24 cellular contexts compared by ENCODE assay signal in genomic region chr14:54916061-54916460, GRCh38. TPM values are rescaled to one million over a fixed set of nuclear protein-coding genes. Genes with fewer than 3 reads are reported as not detected.
DNase-seq lines count a peak whose midpoint lies in the region; FAIRE-seq and TF ChIP-seq lines count a peak whose summit lies in the region.
"Had no signal": no experiment of that assay in that cellular context is flagged by ENCODE, and none has a peak within 500 bp of the region (broad histone marks: within the 10 kb centered on the region; RNA-seq: fewer than 3 reads in every experiment).

No MANE protein-coding gene starts in this region.

- peak; percentile 16 for DNase-seq in ELR (ENCODE audit: low read depth)
- DNase-seq in HTR-8/SVneo (ENCODE audit: insufficient read length, low spot score) = no peak
- peak; percentile 64 to 84 for DNase-seq in trophoblast cell
- peak; percentile 60 for DNase-seq in testis
- DNase-seq in glomerular visceral epithelial cell (ENCODE audit: extremely low spot score) = no peak
- DNase-seq in NCI-H748 (lab: John Stamatoyannopoulos, UW; ENCODE audit: unreplicated experiment) = no peak
- DNase-seq in GM19238 (ENCODE audit: insufficient read length, low spot score) = no peak
- DNase-seq: 8988T; ACHN; BE2C; C1 segment of cervical spinal cord; CD4-positive, alpha-beta memory T cell; CD4-positive, CD25-positive, alpha-beta regulatory T cell; CD8-positive, alpha-beta memory T cell; COR-L47; DMS 273 treated with DMSO at 0.1 percent for 48 hours; DMS153; DMS53; DMS79; DND-41; EL; GF-D8 had no signal

- no peaks in the 10 kb centered on the region for H3K4me1 ChIP-seq in trophoblast cell (ENCODE audit: control insufficient read depth in 1 of 2, insufficient read depth in 2 of 2, low read length in 2 of 2)
- H3K4me1 ChIP-seq in testis = no peaks in the 10 kb centered on the region
- H3K4me1 ChIP-seq: BE2C, BLaER1 had no signal

- no peak for TF ChIP-seq CTCF in testis (IDR thresholded peaks at IDR 0.05)

- no peak overlapping the region for H2BK120ac ChIP-seq in trophoblast cell (ENCODE audit: insufficient read depth, low read length, poor library complexity)

- no peak overlapping the region for H4K91ac ChIP-seq in trophoblast cell (ENCODE audit: low read depth, low read length)

- no peak overlapping the region for H3K14ac ChIP-seq in trophoblast cell (ENCODE audit: low read length)

- H3K36me3 ChIP-seq in trophoblast cell (ENCODE audit: control insufficient read depth in 1 of 2, insufficient read depth in 2 of 2, low read length in 2 of 2) (no peaks in the 10 kb centered on the region), testis (ENCODE audit: low read depth, missing control alignments) (no peaks in the 10 kb centered on the region)
- H3K36me3 ChIP-seq: BE2C, BLaER1 had no signal

- H2AK5ac ChIP-seq in trophoblast cell (ENCODE audit: low read length) = no peak overlapping the region

- H2BK5ac ChIP-seq in trophoblast cell (ENCODE audit: low read depth, low read length, poor library complexity) = no peak overlapping the region

- FAIRE-seq in HTR-8/SVneo (lab: Jason Lieb, UNC) = peak; percentile 28
- FAIRE-seq: GM12891 had no signal

- H3K27ac ChIP-seq in trophoblast cell (ENCODE audit: low read depth, low read length) (no peak overlapping the region), testis (no peak overlapping the region)
- H3K27ac ChIP-seq: BLaER1 had no signal

- no peak overlapping the region for H3K4me2 ChIP-seq in trophoblast cell (ENCODE audit: low read length)
- H3K4me2 ChIP-seq: BLaER1 had no signal

- H3K4me3 ChIP-seq in trophoblast cell (ENCODE audit: low read depth, low read length) (no peak overlapping the region), testis (no peak overlapping the region)
- H3K4me3 ChIP-seq: BLaER1 had no signal

- H3K9ac ChIP-seq in trophoblast cell (ENCODE audit: low read length) = no peak overlapping the region
- H3K9ac ChIP-seq: BLaER1 had no signal

- no peak overlapping the region for H4K8ac ChIP-seq in trophoblast cell (ENCODE audit: low read depth, low read length)

- no peak overlapping the region for H2AFZ ChIP-seq in trophoblast cell (ENCODE audit: insufficient read depth, low read length, poor library complexity)

- H4K12ac ChIP-seq in trophoblast cell (ENCODE audit: low read depth, low read length) = no peak overlapping the region

- TF ChIP-seq POLR2A in testis (IDR thresholded peaks at IDR 0.05) = no peak

- H3K4ac ChIP-seq in trophoblast cell (ENCODE audit: low read depth, low read length) = no peak overlapping the region

- H2BK12ac ChIP-seq in trophoblast cell (ENCODE audit: low read length) = no peak overlapping the region

- intact Hi-C loops in testis (cut with DNase I; ENCODE audit: low total_unique reads) = no loop called here

- H3K23ac ChIP-seq in trophoblast cell (ENCODE audit: low read length) = no peak overlapping the region

- H3K9me3 ChIP-seq in trophoblast cell (ENCODE audit: insufficient read depth, low read depth, low read length) (no peaks in the 10 kb centered on the region), testis (no peaks in the 10 kb centered on the region)
- H3K9me3 ChIP-seq: BE2C, BLaER1 had no signal

- WGBS in trophoblast cell (ENCODE audit: extremely low coverage, insufficient coverage, insufficient read length) = no CpG with 5 or more reads among the region's 2 CpGs
- 70 to 72% methylated on average over 2 of the region's 2 CpGs for WGBS in testis, 2 donors

- no peaks in the 10 kb centered on the region for H3K79me2 ChIP-seq in trophoblast cell (ENCODE audit: control insufficient read depth, insufficient read depth, low read length, poor library complexity)

- H3K27me3 ChIP-seq in trophoblast cell (ENCODE audit: insufficient read depth, low read length) (no peaks in the 10 kb centered on the region), testis (no peaks in the 10 kb centered on the region)
- H3K27me3 ChIP-seq: BE2C, BLaER1 had no signal

- no peaks in the 10 kb centered on the region for H3K79me1 ChIP-seq in trophoblast cell (ENCODE audit: low read length)

- H3K18ac ChIP-seq in trophoblast cell (ENCODE audit: low read length) = no peak overlapping the region

RNA-seq across cellular contexts. Expression of gene GCH1, which starts 13.4 kb away (rescaled TPM):
- 3.8 and 4.0 TPM in 2 replicates for polyA plus RNA-seq in trophoblast cell (2013)
- 10 to 100 TPM; 11.3 to 15.8 TPM for total RNA-seq in testis
- 8.8 TPM for polyA plus RNA-seq in testis (ENCODE audit: insufficient read depth, low read depth, low replicate concordance)

Comparison
In these comparisons a context has a peak if more than half of its experiments do, and no peak if none do; other contexts are left out.
1. DNase-seq: peak in ELR (single experiment), trophoblast cell (2 of 2) and testis (single experiment); none in HTR-8/SVneo (single experiment), glomerular visceral epithelial cell (single experiment), NCI-H748 (single experiment) and GM19238 (single experiment).